Comparison of ENCODE assay signal across 9 cellular contexts in genomic region chr1:92538048-92538412, GRCh38. TPM values are rescaled to one million over a fixed set of nuclear protein-coding genes. Genes with fewer than 3 reads are reported as not detected.
DNase-seq lines count a peak whose midpoint lies in the region; ATAC-seq, FAIRE-seq and TF ChIP-seq lines count a peak whose summit lies in the region.
"Had no signal": no experiment of that assay in that cellular context is flagged by ENCODE, and none has a peak within 500 bp of the region (broad histone marks: within the 10 kb centered on the region; RNA-seq: fewer than 3 reads in every experiment).

No MANE protein-coding gene starts in this region.

- H3K4ac ChIP-seq in neuronal stem cell (ENCODE audit: low read length): no peak overlapping the region

- no CpG with 5 or more reads among the region's 2 CpGs for WGBS in neuronal stem cell (ENCODE audit: extremely low coverage in 2 of 2, insufficient read length in 2 of 2, insufficient replicate concordance in 1 of 2), 2 donors

- POLR2A ChIA-PET in endothelial cell of umbilical vein (lab: Charles Lee): no interaction called here

- CTCF ChIA-PET in endothelial cell of umbilical vein (lab: Charles Lee): interaction anchor here (0.7 to 2.8 kb wide), 6 partner anchors 10 to 228 kb away, joined by 3 to 11 read pairs (median 4); no protein-coding TSS in a partner anchor

- H3K27ac ChIP-seq in endothelial cell of umbilical vein (ENCODE audit: insufficient read depth, low read depth, low read length) (no peak overlapping the region), neuronal stem cell (replicated peaks; ENCODE audit: low read length) (no peak overlapping the region), right atrium auricular region (no peak overlapping the region)
- H3K27ac ChIP-seq: cardiac muscle cell had no signal

- no peak overlapping the region for H2BK15ac ChIP-seq in neuronal stem cell (ENCODE audit: low read length)

- in situ Hi-C loops in GM13976 (cut with MboI; ENCODE audit: low sequenced_read_pairs, unreplicated experiment): no loop called here

- DNase-seq in GM13976 (ENCODE audit: low spot score) (peak; percentile 64), endothelial cell of umbilical vein (ENCODE audit: low read depth, low spot score) (peak; percentile 64), neuronal stem cell (ENCODE audit: low spot score) (no peak), cardiac septum (ENCODE audit: low spot score) (no peak), islet precursor cell (no peak), right atrium auricular region (ENCODE audit: low spot score) (no peak)

- ATAC-seq in GM21390 (IDR thresholded peaks at IDR 0.05; ENCODE audit: unreplicated experiment) (peak; percentile 81), HG03520 (IDR thresholded peaks at IDR 0.05; ENCODE audit: unreplicated experiment) (peak; percentile 59)

- H3K18ac ChIP-seq in neuronal stem cell (ENCODE audit: low read length): no peak overlapping the region

- H2AFZ ChIP-seq in endothelial cell of umbilical vein (ENCODE audit: low read depth, low read length) (no peak overlapping the region), neuronal stem cell (ENCODE audit: low read length) (no peak overlapping the region)

- no peak overlapping the region for H4K8ac ChIP-seq in neuronal stem cell (ENCODE audit: low read depth, low read length)

- no peaks in the 10 kb centered on the region for H3K36me3 ChIP-seq in endothelial cell of umbilical vein (ENCODE audit: control insufficient read depth in 2 of 2, extremely low read depth in 1 of 2, insufficient read depth in 2 of 2, low read length in 2 of 2)
- H3K36me3 ChIP-seq in neuronal stem cell (replicated peaks in 1 of 2; ENCODE audit: control insufficient read depth in 2 of 2, insufficient read depth in 2 of 2, low read length in 2 of 2): no peaks in the 10 kb centered on the region
- H3K36me3 ChIP-seq in right atrium auricular region: no peaks in the 10 kb centered on the region
- H3K36me3 ChIP-seq: cardiac muscle cell had no signal

- H3K4me3 ChIP-seq in endothelial cell of umbilical vein (replicated peaks in 1 of 3; ENCODE audit: insufficient read depth in 1 of 3, low read depth in 1 of 3, low read length in 3 of 3) (no peak overlapping the region), neuronal stem cell (ENCODE audit: low read length in 2 of 2) (no peak overlapping the region), right atrium auricular region (no peak overlapping the region)
- H3K4me3 ChIP-seq: cardiac muscle cell had no signal

- peak; percentile 74 for FAIRE-seq in endothelial cell of umbilical vein (lab: Jason Lieb, UNC)

- no TSS peak for BruUV-seq in endothelial cell of umbilical vein (replicated peaks; lab: Mats Ljungman, UMichigan)

- dilution Hi-C loops in endothelial cell of umbilical vein (cut with MboI; ENCODE audit: extremely low pct_ligation_motif_present, low sequenced_read_pairs): no loop called here

- no peaks in the 10 kb centered on the region for H3K9me1 ChIP-seq in endothelial cell of umbilical vein (replicated peaks; ENCODE audit: control insufficient read depth, extremely low read depth, insufficient read depth, low read length)

- H3K23ac ChIP-seq in neuronal stem cell (ENCODE audit: low read depth, low read length, poor library complexity): no peak overlapping the region

- H3K27me3 ChIP-seq in endothelial cell of umbilical vein (ENCODE audit: control insufficient read depth in 2 of 2, insufficient read depth in 2 of 2, low read length in 2 of 2): no peaks in the 10 kb centered on the region
- no peaks in the 10 kb centered on the region for H3K27me3 ChIP-seq in neuronal stem cell (ENCODE audit: control insufficient read depth in 3 of 3, insufficient read depth in 3 of 3, low read depth in 1 of 3, low read length in 3 of 3)
- H3K27me3 ChIP-seq in right atrium auricular region: no peaks in the 10 kb centered on the region
- H3K27me3 ChIP-seq: cardiac muscle cell had no signal

- H3K4me1 ChIP-seq in endothelial cell of umbilical vein (ENCODE audit: control insufficient read depth, extremely low read depth, insufficient read depth, low read length) (peaks cover 31% of the 10 kb centered on the region), neuronal stem cell (ENCODE audit: control insufficient read depth in 2 of 2, insufficient read depth in 1 of 2, low read depth in 1 of 2, low read length in 2 of 2) (no peaks in the 10 kb centered on the region), right atrium auricular region (no peaks in the 10 kb centered on the region)

- no peak overlapping the region for H2BK12ac ChIP-seq in neuronal stem cell (ENCODE audit: low read length)

- H3K9me3 ChIP-seq in endothelial cell of umbilical vein (replicated peaks; ENCODE audit: control insufficient read depth, insufficient read depth, low read length) (no peaks in the 10 kb centered on the region), neuronal stem cell (replicated peaks in 1 of 2; ENCODE audit: control insufficient read depth in 2 of 2, insufficient read depth in 1 of 2, low read depth in 1 of 2, low read length in 2 of 2) (no peaks in the 10 kb centered on the region), right atrium auricular region (no peaks in the 10 kb centered on the region)

- H2BK5ac ChIP-seq in neuronal stem cell (ENCODE audit: low read length): no peak overlapping the region

- TF ChIP-seq CTCF in GM13976 (IDR thresholded peaks at IDR 0.05; ENCODE audit: borderline replicate concordance, control extremely low read depth, extremely low read depth, insufficient read depth, missing control alignments) (no peak), endothelial cell of umbilical vein (IDR thresholded peaks at IDR 0.05; ENCODE audit: extremely low read depth in 1 of 2, insufficient read depth in 1 of 2, low read depth in 1 of 2, low read length in 2 of 2) (no peak), right atrium auricular region (IDR thresholded peaks at IDR 0.05) (no peak)

- no peak overlapping the region for H2AK5ac ChIP-seq in neuronal stem cell (ENCODE audit: low read depth, low read length)

- peak overlapping the region; percentile 32 for H3K4me2 ChIP-seq in endothelial cell of umbilical vein (ENCODE audit: insufficient read depth, low read length)
- no peak overlapping the region for H3K4me2 ChIP-seq in neuronal stem cell (ENCODE audit: insufficient read depth, low read length, poor library complexity, severe bottlenecking)

- no peak for TF ChIP-seq POLR2A in endothelial cell of umbilical vein (IDR thresholded peaks at IDR 0.05; ENCODE audit: low read depth, low read length)

- no peak overlapping the region for H3K9ac ChIP-seq in endothelial cell of umbilical vein (replicated peaks; ENCODE audit: extremely low read depth, insufficient read depth, low read length)
- H3K9ac ChIP-seq in neuronal stem cell (ENCODE audit: low read depth, low read length, poor library complexity): no peak overlapping the region

- H3K79me1 ChIP-seq in neuronal stem cell (ENCODE audit: low read depth, low read length): no peaks in the 10 kb centered on the region

- no peaks in the 10 kb centered on the region for H4K20me1 ChIP-seq in endothelial cell of umbilical vein (replicated peaks; ENCODE audit: control insufficient read depth, extremely low read depth, insufficient read depth, low read length)

- intact Hi-C loops in endothelial cell of umbilical vein (cut with micrococcal nuclease): no loop called here
- intact Hi-C loops in cardiac septum (cut with DNase I): no loop called here

- no peak overlapping the region for H4K91ac ChIP-seq in neuronal stem cell (ENCODE audit: low read depth, low read length, poor library complexity)

- no peak overlapping the region for H3K14ac ChIP-seq in neuronal stem cell (ENCODE audit: low read length)

- no peak overlapping the region for H2BK120ac ChIP-seq in neuronal stem cell (ENCODE audit: low read depth, low read length)

- H3K79me2 ChIP-seq in endothelial cell of umbilical vein (ENCODE audit: control insufficient read depth, insufficient read depth, low read length): no peaks in the 10 kb centered on the region

TF ChIP-seq in endothelial cell of umbilical vein, 7 proteins besides CTCF, POLR2A, EP300 and RAD21:
- TF ChIP-seq GATA2 (IDR thresholded peaks at IDR 0.05; ENCODE audit: insufficient read depth, insufficient read length, low read depth, low read length) (peak; percentile 39), MYC (IDR thresholded peaks at IDR 0.05; ENCODE audit: low read depth, low read length) (no peak), FOS (IDR thresholded peaks at IDR 0.05; ENCODE audit: borderline replicate concordance, insufficient read depth, low read length) (no peak), MAX (IDR thresholded peaks at IDR 0.05; ENCODE audit: insufficient read depth, insufficient read length) (no peak), JUN (IDR thresholded peaks at IDR 0.05; ENCODE audit: borderline replicate concordance, insufficient read depth, insufficient read length, low read depth) (no peak)

RNA-seq across cellular contexts. Expression of gene GFI1, which starts 51.3 kb away (rescaled TPM):
- total RNA-seq in endothelial cell of umbilical vein (0.11 and 0.14 TPM in 2 replicates), cardiac septum (0.19 TPM), right atrium auricular region (1 to 10 TPM in 1 of 2 donors, under 1 TPM in 1; 0.30 to 1.1 TPM)
- 0.22 TPM in 2 replicates for polyA plus RNA-seq in endothelial cell of umbilical vein
- polyA plus RNA-seq in endothelial cell of umbilical vein (2011; cell fraction: cytosol; rRNA removed): 0.13 and 0.16 TPM in 2 replicates
- 1.0 and 1.2 TPM in 2 replicates for polyA plus RNA-seq in endothelial cell of umbilical vein (2011; cell fraction: nucleus; rRNA removed)
- polyA plus RNA-seq in endothelial cell of umbilical vein (2012): 0.07 and 0.23 TPM in 2 replicates
- polyA minus RNA-seq in endothelial cell of umbilical vein: 0.11 and 0.15 TPM in 2 replicates
- polyA minus RNA-seq in endothelial cell of umbilical vein (2011; cell fraction: cytosol; rRNA and poly(A)+ RNA removed): 0.72 TPM
- 0.77 and 1.3 TPM in 2 replicates for polyA minus RNA-seq in endothelial cell of umbilical vein (2011; cell fraction: nucleus; rRNA and poly(A)+ RNA removed)
- 0.06 TPM for polyA plus RNA-seq in neuronal stem cell (2013, experiment 1 of 2)
- 0.10 TPM for polyA plus RNA-seq in neuronal stem cell (2013, experiment 2 of 2)
- polyA plus RNA-seq: cardiac muscle cell had no signal

Comparison
In these comparisons a context has a peak if more than half of its experiments do, and no peak if none do; other contexts are left out.
1. DNase-seq: peak in GM13976 (single experiment) and endothelial cell of umbilical vein (single experiment); none in neuronal stem cell (single experiment), cardiac septum (single experiment), islet precursor cell (single experiment) and right atrium auricular region (single experiment).